In the genomic region with DNA sequence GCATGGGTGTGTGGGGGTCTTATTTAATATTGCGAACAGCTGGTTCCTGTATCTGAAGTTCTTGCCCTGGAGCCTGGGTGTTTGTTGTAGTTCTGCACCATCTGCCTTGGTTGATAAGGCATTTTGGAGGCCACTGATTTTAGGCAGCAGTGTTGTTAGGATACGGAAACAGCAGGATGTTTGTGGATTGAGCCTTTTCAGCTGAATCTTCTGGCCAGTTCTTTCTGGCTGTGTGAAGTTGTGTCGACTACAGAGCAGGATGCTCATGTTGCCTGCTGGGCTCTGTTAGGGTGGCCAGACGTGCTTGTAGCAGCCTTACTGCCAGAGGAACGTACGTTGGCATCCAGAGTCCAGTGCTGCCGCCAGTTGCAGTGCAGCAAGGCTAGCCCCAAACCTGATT, we compare ENCODE assay signal across 23 cellular contexts.
DNase-seq lines count a peak whose midpoint lies in the region; ATAC-seq, FAIRE-seq and TF ChIP-seq lines count a peak whose summit lies in the region.
"Had no signal": no experiment of that assay in that cellular context is flagged by ENCODE, and none has a peak within 500 bp of the region (broad histone marks: within the 10 kb centered on the region; RNA-seq: fewer than 3 reads in every experiment).

No MANE protein-coding gene starts in this region.

- H3K27ac ChIP-seq in naive thymus-derived CD4-positive, alpha-beta T cell (ENCODE audit: low read depth, low read length): no peak overlapping the region
- H3K27ac ChIP-seq: brain microvascular endothelial cell, colonic mucosa, parathyroid adenoma had no signal

- DNase-seq in GM12891 (ENCODE audit: insufficient read length, low spot score): no peak
- DNase-seq in NCI-H524 treated with DMSO at 0.1 percent for 48 hours (lab: John Stamatoyannopoulos, UW): peak; percentile 73
- peak; percentile 66 to 89 for DNase-seq in erythroblast (lab: John Stamatoyannopoulos, UW)
- no peak for DNase-seq in naive thymus-derived CD4-positive, alpha-beta T cell
- no peak for DNase-seq in GM20000 (ENCODE audit: low spot score)
- no peak for DNase-seq in NCI-H2107 (lab: John Stamatoyannopoulos, UW)
- DNase-seq in kidney tubule cell (ENCODE audit: low spot score): no peak
- DNase-seq: ACHN; activated B cell treated with CpG ODN at 0.5 μM for 24 hours; activated CD4-positive, alpha-beta T cell treated with anti-CD3 and anti-CD28 coated beads, Interleukin-2, amount 50 U/mL, for 48 hours; activated effector memory CD4-positive, alpha-beta T cell treated with Interleukin-2 at 50 U/mL for 16 hours; brain microvascular endothelial cell; colonic mucosa; NCI-H1092 treated with DMSO at 0.1 percent for 48 hours; NCI-H82; PC-3; sigmoid colon; T-helper 17 cell had no signal

- H3K4me3 Mint-ChIP-seq in naive thymus-derived CD4-positive, alpha-beta T cell: no peak overlapping the region
- H3K4me3 Mint-ChIP-seq: activated B cell treated with CpG ODN at 0.5 μM for 24 hours, CD14-positive monocyte, T-helper 17 cell had no signal

- no peak overlapping the region for H3K4me3 ChIP-seq in naive thymus-derived CD4-positive, alpha-beta T cell (ENCODE audit: low read length)
- H3K4me3 ChIP-seq: colonic mucosa, lung, sigmoid colon had no signal

- H3K36me3 Mint-ChIP-seq in naive thymus-derived CD4-positive, alpha-beta T cell: peaks cover 22 to 65% (median 50%) of the 10 kb centered on the region in 5 donors

- no peaks in the 10 kb centered on the region for H3K27me3 Mint-ChIP-seq in naive thymus-derived CD4-positive, alpha-beta T cell
- H3K27me3 Mint-ChIP-seq: activated B cell treated with CpG ODN at 0.5 μM for 24 hours, T-helper 17 cell had no signal

- no peaks in the 10 kb centered on the region for H3K4me1 ChIP-seq in naive thymus-derived CD4-positive, alpha-beta T cell (ENCODE audit: control insufficient read depth in 2 of 2, insufficient read depth in 2 of 2, low read length in 2 of 2)
- H3K4me1 ChIP-seq: colonic mucosa, parathyroid adenoma had no signal

- FAIRE-seq in GM12891 (lab: Jason Lieb, UNC): peak; percentile 68
- FAIRE-seq: G401.6 had no signal

- H3K9me3 ChIP-seq in naive thymus-derived CD4-positive, alpha-beta T cell (ENCODE audit: control insufficient read depth in 2 of 3, low read length in 3 of 3): no peaks in the 10 kb centered on the region
- H3K9me3 ChIP-seq: colonic mucosa, sigmoid colon had no signal

- H3K27me3 ChIP-seq in naive thymus-derived CD4-positive, alpha-beta T cell (ENCODE audit: control insufficient read depth in 2 of 2, insufficient read depth in 2 of 2, low read length in 2 of 2): no peaks in the 10 kb centered on the region
- H3K27me3 ChIP-seq: brain microvascular endothelial cell, colonic mucosa, sigmoid colon had no signal

- TF ChIP-seq POLR2A in GM12891 (IDR thresholded peaks at IDR 0.05; ENCODE audit: low read depth, low read length) (no peak), erythroblast (IDR thresholded peaks at IDR 0.05; ENCODE audit: low read length) (no peak)

- POLR2A ChIA-PET in naive thymus-derived CD4-positive, alpha-beta T cell (lab: Charles Lee): interaction anchor here (0.6 kb wide), 1 partner anchor 766 kb away, joined by 4 read pairs; no protein-coding TSS in a partner anchor

- CTCF ChIA-PET in naive thymus-derived CD4-positive, alpha-beta T cell (lab: Charles Lee): no interaction called here

- intact Hi-C loops in naive thymus-derived CD4-positive, alpha-beta T cell (cut with micrococcal nuclease): loop anchor here in 1 of 2 donors (5.0 kb wide), 1 partner anchor 38 kb away; no protein-coding TSS in a partner anchor

- no peak overlapping the region for H3K27ac Mint-ChIP-seq in naive thymus-derived CD4-positive, alpha-beta T cell
- H3K27ac Mint-ChIP-seq: activated B cell treated with CpG ODN at 0.5 μM for 24 hours, T-helper 17 cell had no signal

- peak; percentile 16 for ATAC-seq in naive thymus-derived CD4-positive, alpha-beta T cell
- no peak for ATAC-seq in HG03095 (IDR thresholded peaks at IDR 0.05; ENCODE audit: unreplicated experiment)
- ATAC-seq: PC-3, T-helper 17 cell had no signal

- peaks cover 3 to 25% (median 14%) of the 10 kb centered on the region in 7 donors for H3K4me1 Mint-ChIP-seq in naive thymus-derived CD4-positive, alpha-beta T cell
- H3K4me1 Mint-ChIP-seq: activated B cell treated with CpG ODN at 0.5 μM for 24 hours had no signal

- H3K36me3 ChIP-seq in naive thymus-derived CD4-positive, alpha-beta T cell (ENCODE audit: control insufficient read depth in 2 of 3, insufficient read depth in 3 of 3, low read length in 3 of 3): peaks cover 0 to 31% (median 0%) of the 10 kb centered on the region in 3 experiments
- H3K36me3 ChIP-seq: colonic mucosa had no signal

- H3K9me3 Mint-ChIP-seq in naive thymus-derived CD4-positive, alpha-beta T cell: no peaks in the 10 kb centered on the region
- H3K9me3 Mint-ChIP-seq: activated B cell treated with CpG ODN at 0.5 μM for 24 hours, CD14-positive monocyte had no signal

- TF ChIP-seq CTCF in GM20000 (IDR thresholded peaks at IDR 0.05; ENCODE audit: extremely low read depth, missing control alignments): no peak

TF ChIP-seq in GM12891, 5 proteins besides CTCF, POLR2A, EP300 and RAD21:
- TF ChIP-seq TAF1 (IDR thresholded peaks at IDR 0.05; ENCODE audit: low read depth, low read length) (no peak), POLR2AphosphoS5 (IDR thresholded peaks at IDR 0.05; ENCODE audit: low read depth, low read length) (no peak), PAX5 (IDR thresholded peaks at IDR 0.05; ENCODE audit: insufficient read depth, low read length, severe bottlenecking) (no peak), POU2F2 (IDR thresholded peaks at IDR 0.05; ENCODE audit: low read depth, low read length) (no peak), SPI1 (IDR thresholded peaks at IDR 0.05; ENCODE audit: low read depth, low read length) (no peak)
TF ChIP-seq in GM12891: peak in this region for 0.

Comparison
In these comparisons a context has a peak if more than half of its experiments do, and no peak if none do; other contexts are left out.
1. DNase-seq: peak in NCI-H524 treated with DMSO at 0.1 percent for 48 hours (single experiment) and erythroblast (2 of 2); none in GM12891 (single experiment), naive thymus-derived CD4-positive, alpha-beta T cell (0 of 9), GM20000 (single experiment), NCI-H2107 (single experiment) and kidney tubule cell (single experiment).